ENCODE assay signal across 18 cellular contexts in genomic region chr6:89048985-89049384, GRCh38. TPM values are rescaled to one million over a fixed set of nuclear protein-coding genes. Genes with fewer than 3 reads are reported as not detected.
DNase-seq lines count a peak whose midpoint lies in the region; ATAC-seq and TF ChIP-seq lines count a peak whose summit lies in the region.
"Had no signal": no experiment of that assay in that cellular context is flagged by ENCODE, and none has a peak within 500 bp of the region (broad histone marks: within the 10 kb centered on the region; RNA-seq: fewer than 3 reads in every experiment).

No MANE protein-coding gene starts in this region.

- no peaks in the 10 kb centered on the region for H3K27me3 ChIP-seq in body of pancreas
- H3K27me3 ChIP-seq: transverse colon had no signal

- no peak overlapping the region for H3K4me3 ChIP-seq in body of pancreas
- H3K4me3 ChIP-seq: lower lobe of right lung, transverse colon had no signal

- CTCF ChIA-PET in activated CD8-positive, alpha-beta memory T cell treated with anti-CD3 and anti-CD28 coated beads, Interleukin-2, amount 10 ng/mL, durations not matched to agents 7 days and 5 days (lab: Charles Lee), result no interaction called here

- no peak overlapping the region for H3K4me3 Mint-ChIP-seq in activated CD8-positive, alpha-beta memory T cell treated with anti-CD3 and anti-CD28 coated beads, Interleukin-2, amount 10 ng/mL, durations not matched to agents 7 days and 5 days
- H3K4me3 Mint-ChIP-seq: activated naive CD8-positive, alpha-beta T cell; nephron progenitor cell had no signal

- no peaks in the 10 kb centered on the region for H3K9me3 Mint-ChIP-seq in activated CD8-positive, alpha-beta memory T cell treated with anti-CD3 and anti-CD28 coated beads, Interleukin-2, amount 10 ng/mL, durations not matched to agents 7 days and 5 days (ENCODE audit: low read depth)
- H3K9me3 Mint-ChIP-seq: nephron progenitor cell had no signal

- H3K4me1 ChIP-seq in body of pancreas, result peaks cover 20% of the 10 kb centered on the region

- H3K27me3 Mint-ChIP-seq in activated CD8-positive, alpha-beta memory T cell treated with anti-CD3 and anti-CD28 coated beads, Interleukin-2, amount 10 ng/mL, durations not matched to agents 7 days and 5 days, result no peaks in the 10 kb centered on the region
- H3K27me3 Mint-ChIP-seq: activated naive CD8-positive, alpha-beta T cell had no signal

- 47 to 83% methylated on average over 1 of the region's 1 CpG for WGBS in body of pancreas, 2 donors

- no peak for TF ChIP-seq CTCF in body of pancreas (IDR thresholded peaks at IDR 0.05)

- H3K36me3 Mint-ChIP-seq in activated CD8-positive, alpha-beta memory T cell treated with anti-CD3 and anti-CD28 coated beads, Interleukin-2, amount 10 ng/mL, durations not matched to agents 7 days and 5 days, result no peaks in the 10 kb centered on the region

- ATAC-seq in activated CD8-positive, alpha-beta memory T cell treated with anti-CD3 and anti-CD28 coated beads, Interleukin-2, amount 10 ng/mL, durations not matched to agents 7 days and 5 days, result no peak
- no peak for ATAC-seq in GM19395 (IDR thresholded peaks at IDR 0.05; ENCODE audit: unreplicated experiment)
- no peak for ATAC-seq in body of pancreas
- ATAC-seq: lower lobe of right lung had no signal

- peaks cover 19% of the 10 kb centered on the region for H3K4me1 Mint-ChIP-seq in activated CD8-positive, alpha-beta memory T cell treated with anti-CD3 and anti-CD28 coated beads, Interleukin-2, amount 10 ng/mL, durations not matched to agents 7 days and 5 days

- no peak overlapping the region for H3K27ac ChIP-seq in body of pancreas
- H3K27ac ChIP-seq: C4-2B, lower lobe of right lung, transverse colon had no signal

- H3K36me3 ChIP-seq in body of pancreas (replicated peaks in 1 of 2; ENCODE audit: insufficient read depth in 1 of 2, low read depth in 2 of 2), result no peaks in the 10 kb centered on the region
- H3K36me3 ChIP-seq: lower lobe of right lung, transverse colon had no signal

- H3K27ac Mint-ChIP-seq in activated CD8-positive, alpha-beta memory T cell treated with anti-CD3 and anti-CD28 coated beads, Interleukin-2, amount 10 ng/mL, durations not matched to agents 7 days and 5 days, result no peak overlapping the region

- no peaks in the 10 kb centered on the region for H3K9me3 ChIP-seq in body of pancreas
- H3K9me3 ChIP-seq: lower lobe of right lung, transverse colon had no signal

- no peak for TF ChIP-seq POLR2A in body of pancreas (IDR thresholded peaks at IDR 0.05)

- peak; percentile 22 for DNase-seq in EH (ENCODE audit: low read depth)
- DNase-seq in HT1080 (ENCODE audit: low read depth), result peak; percentile 23
- peak; percentile 37 for DNase-seq in amniotic epithelial cell (ENCODE audit: low read depth)
- peak; percentile 34 for DNase-seq in iris pigment epithelial cell (ENCODE audit: low read depth)
- DNase-seq in retina, result no peak
- no peak for DNase-seq in activated CD8-positive, alpha-beta memory T cell treated with anti-CD3 and anti-CD28 coated beads, Interleukin-2, amount 10 ng/mL, durations not matched to agents 7 days and 5 days
- no peak for DNase-seq in body of pancreas
- DNase-seq: activated CD4-positive, alpha-beta T cell treated with anti-CD3 and anti-CD28 coated beads for 4 hours; cerebellar nuclear complex; GF-D8; lower lobe of right lung; NCI-H1048; nephron progenitor cell; stimulated activated CD4-positive, alpha-beta T cell treated with anti-CD3 and anti-CD28 coated beads, Interleukin-4, amount 100 ng/mL, for 4 hours; transverse colon had no signal

- intact Hi-C loops in body of pancreas (cut with DNase I), result no loop called here

RNA-seq across cellular contexts. Expression of gene PNRC1, which starts 31.6 kb away (rescaled TPM):
- total RNA-seq in HT1080 (2014; rRNA removed; shearing (Covaris generic)), result 7.7 and 10.8 TPM in 2 replicates
- polyA plus RNA-seq in HT1080 (2015; cell fraction: cytosol; rRNA removed), result 21.3 and 26.3 TPM in 2 replicates
- polyA plus RNA-seq in HT1080 (2015; cell fraction: nucleus; rRNA removed), result 26.6 and 28.2 TPM in 2 replicates
- 10 to 100 TPM; 66.9 to 71.8 TPM for total RNA-seq in activated CD8-positive, alpha-beta memory T cell treated with anti-CD3 and anti-CD28 coated beads, Interleukin-2, amount 10 ng/mL, durations not matched to agents 7 days and 5 days
- 100 to 1,000 TPM; 133 to 179 TPM for total RNA-seq in body of pancreas

Comparison
In these comparisons a context has a peak if more than half of its experiments do, and no peak if none do; other contexts are left out.
1. DNase-seq: peak in EH (single experiment), HT1080 (single experiment), amniotic epithelial cell (single experiment) and iris pigment epithelial cell (single experiment); none in retina (single experiment), activated CD8-positive, alpha-beta memory T cell treated with anti-CD3 and anti-CD28 coated beads, Interleukin-2, amount 10 ng/mL, durations not matched to agents 7 days and 5 days (single experiment) and body of pancreas (0 of 4).